Comparison of ENCODE assay signal across 24 cellular contexts in the genomic region with DNA sequence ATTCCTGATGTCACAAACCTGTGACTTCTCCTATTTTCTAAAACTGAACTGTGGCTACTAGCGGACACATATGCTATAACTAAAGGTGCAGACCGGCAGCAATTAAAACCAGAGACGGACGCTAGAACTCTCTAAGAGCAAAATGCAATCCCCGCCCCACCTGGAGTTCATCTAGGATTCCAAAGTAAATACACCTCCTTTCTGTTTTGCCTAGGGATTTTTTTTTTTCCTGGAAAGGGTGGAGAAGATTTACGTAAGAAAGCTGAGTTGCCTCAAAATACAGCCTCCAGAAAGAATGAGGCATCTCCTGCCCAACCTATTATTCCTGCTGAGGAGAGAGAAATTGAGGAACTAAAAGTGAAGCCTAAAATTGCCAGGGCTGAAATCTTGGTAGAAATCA.
"Had no signal": no experiment of that assay in that cellular context is flagged by ENCODE, and none has a peak within 500 bp of the region (broad histone marks: within the 10 kb centered on the region; RNA-seq: fewer than 3 reads in every experiment).

No MANE protein-coding gene starts in this region.

- H3K36me3 Mint-ChIP-seq: activated naive CD8-positive, alpha-beta T cell; memory B cell; stimulated activated memory B cell treated with anti-CD40 and anti-IgM and Interleukin-4, amounts not matched to agents 10 μg/mL and 1 μg/mL and 100 μg/mL, for 72 hours had no signal

- H3K4me3 ChIP-seq: adrenal gland, pancreas, smooth muscle cell, stomach, suprapubic skin, transverse colon, uterus had no signal

- H3K4me3 Mint-ChIP-seq: activated CD4-positive, alpha-beta T cell treated with anti-CD3 and anti-CD28 coated beads for 36 hours; activated naive CD8-positive, alpha-beta T cell; activated T-cell treated with anti-CD3 and anti-CD28 coated beads, Interleukin-2, amount 50 U/mL, for 24 hours; memory B cell; nephron; stimulated activated memory B cell treated with anti-CD40 and anti-IgM and Interleukin-4, amounts not matched to agents 10 μg/mL and 1 μg/mL and 100 μg/mL, for 72 hours had no signal

- ATAC-seq: activated CD4-positive, alpha-beta T cell treated with anti-CD3 and anti-CD28 coated beads for 36 hours; pancreas; right cardiac atrium; stimulated activated memory B cell treated with anti-CD40 and anti-IgM and Interleukin-4, amounts not matched to agents 10 μg/mL and 1 μg/mL and 100 μg/mL, for 72 hours had no signal

- H3K27ac ChIP-seq: adrenal gland, pancreas, stomach, suprapubic skin, transverse colon, uterus had no signal

- H3K4me1 ChIP-seq: adrenal gland, pancreas, stomach, transverse colon, uterus had no signal

- H3K27me3 ChIP-seq: adrenal gland, pancreas, stomach, suprapubic skin, transverse colon, uterus had no signal

- H3K9me3 Mint-ChIP-seq: activated T-cell treated with anti-CD3 and anti-CD28 coated beads, Interleukin-2, amount 50 U/mL, for 24 hours; memory B cell; nephron had no signal

- H3K27me3 Mint-ChIP-seq: activated CD4-positive, alpha-beta T cell treated with anti-CD3 and anti-CD28 coated beads for 36 hours; activated naive CD8-positive, alpha-beta T cell; memory B cell; stimulated activated memory B cell treated with anti-CD40 and anti-IgM and Interleukin-4, amounts not matched to agents 10 μg/mL and 1 μg/mL and 100 μg/mL, for 72 hours had no signal

- FAIRE-seq: astrocyte, pancreas had no signal

- H3K9me3 ChIP-seq: pancreas, stomach, suprapubic skin, transverse colon, uterus had no signal

- DNase-seq: activated CD4-positive, alpha-beta T cell treated with anti-CD3 and anti-CD28 coated beads for 36 hours; activated CD4-positive, alpha-beta T cell treated with anti-CD3 and anti-CD28 coated beads, Interleukin-2, amount 50 U/mL, for 4 hours; activated CD8-positive, alpha-beta memory T cell treated with anti-CD3 and anti-CD28 coated beads for 24 hours; activated CD8-positive, alpha-beta memory T cell treated with anti-CD3 and anti-CD28 coated beads, Interleukin-2, amount 50 U/mL, for 4 hours; activated naive CD4-positive, alpha-beta T cell; activated T-cell treated with anti-CD3 and anti-CD28 coated beads, Interleukin-2, amount 50 U/mL, for 24 hours; adrenal gland; cerebellar nuclear complex; foreskin fibroblast; hippocampal formation; pancreas; right cardiac atrium; stimulated activated CD4-positive, alpha-beta T cell treated with anti-CD3 and anti-CD28 coated beads, Interleukin-15, amount 100 ng/mL, for 24 hours; stomach; T-helper 1 cell; transverse colon; uterus had no signal

- H3K36me3 ChIP-seq: adrenal gland, pancreas, stomach, suprapubic skin, transverse colon, uterus had no signal

- H3K4me1 Mint-ChIP-seq: memory B cell had no signal
